Comparison of ENCODE assay signal across 21 cellular contexts in the genomic region with DNA sequence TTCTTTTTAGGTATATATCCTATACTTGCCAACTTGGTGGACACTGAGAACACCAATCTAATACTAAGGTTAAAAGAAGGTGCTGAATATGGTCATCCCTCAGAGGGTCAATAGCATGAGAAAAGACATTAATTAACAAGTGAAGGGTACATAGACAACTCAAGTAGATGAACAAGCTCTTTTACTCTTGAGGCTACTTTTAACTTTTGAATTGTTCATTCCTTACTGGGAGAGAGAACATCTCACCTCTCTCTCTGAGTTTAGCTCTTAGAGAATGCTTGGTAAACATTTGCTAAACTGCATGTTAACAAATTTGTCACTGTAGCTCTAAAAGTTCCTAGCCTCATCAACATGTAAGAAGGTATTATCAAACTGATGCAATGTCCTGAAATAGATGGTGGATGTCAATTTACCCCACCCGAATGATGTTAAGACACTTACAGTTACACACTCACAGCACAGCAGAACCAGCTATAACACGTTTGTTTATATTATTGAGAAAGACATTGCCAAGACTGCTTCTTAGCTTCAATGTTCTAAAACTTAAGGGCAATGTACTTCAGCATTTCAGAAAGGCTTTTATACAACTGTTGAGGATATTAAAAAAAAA. TPM values are rescaled to one million over a fixed set of nuclear protein-coding genes. Genes with fewer than 3 reads are reported as not detected.
A peak's percentile ranks its signal among the peaks of the same experiment; 100 is the strongest.
DNase-seq lines count a peak whose midpoint lies in the region; ATAC-seq and TF ChIP-seq lines count a peak whose summit lies in the region.
"Had no signal": no experiment of that assay in that cellular context is flagged by ENCODE, and none has a peak within 500 bp of the region (broad histone marks: within the 10 kb centered on the region; RNA-seq: fewer than 3 reads in every experiment).

No MANE protein-coding gene starts in this region.

- RAD21 ChIA-PET in HCT116 (lab: Charles Lee; ENCODE audit: low non-redundant PET in 1 of 2, low total read pairs in 2 of 2, uncharacterized antibody in 2 of 2, unreplicated experiment in 2 of 2): no interaction called here

- H2AFZ ChIP-seq in HCT116 (ENCODE audit: low read depth, low read length, poor library complexity, severe bottlenecking): no peak overlapping the region

- no peak for TF ChIP-seq POLR2A in HCT116 (IDR thresholded peaks at IDR 0.05; ENCODE audit: borderline replicate concordance, extremely low read depth, insufficient read depth, insufficient read length)

- H3K9me3 ChIP-seq in HCT116 (ENCODE audit: control insufficient read depth in 1 of 2, insufficient read depth in 1 of 2, low read depth in 1 of 2, low read length in 2 of 2) (no peaks in the 10 kb centered on the region), left ventricle myocardium inferior (replicated peaks) (no peaks in the 10 kb centered on the region)
- H3K9me3 ChIP-seq: Caco-2, SJSA1 had no signal

- DNase-seq in DMS53 (lab: John Stamatoyannopoulos, UW): peak; percentile 9
- no peak for DNase-seq in DMS53 treated with DMSO at 0.1 percent for 48 hours (lab: John Stamatoyannopoulos, UW; ENCODE audit: unreplicated experiment)
- DNase-seq in HCT116 (ENCODE audit: low read depth, low spot score): peak; percentile 8
- peak; percentile 13 for DNase-seq in astrocyte of the spinal cord (ENCODE audit: low read depth, low spot score)
- DNase-seq in fibroblast of the aortic adventitia (ENCODE audit: low read depth): peak; percentile 61
- no peak for DNase-seq in NOMO-1 (lab: John Stamatoyannopoulos, UW; ENCODE audit: unreplicated experiment in 2 of 2)
- DNase-seq in left ventricle myocardium inferior: no peak
- DNase-seq: activated CD4-positive, CD25-positive, alpha-beta regulatory T cell; activated naive CD4-positive, alpha-beta T cell treated with anti-CD3 and anti-CD28 coated beads, Interleukin-2, amount 50 U/mL, for 16 hours; activated T-cell treated with anti-CD3 and anti-CD28 coated beads, Interleukin-2, amount 50 U/mL, for 4 hours; Caco-2; kidney glomerular epithelial cell; MM.1S; naive thymus-derived CD8-positive, alpha-beta T cell; NCI-H146; NCI-H2227 treated with DMSO at 0.1 percent for 48 hours; stimulated activated CD4-positive, alpha-beta T cell treated with anti-CD3 and anti-CD28 coated beads, Interleukin-12 subunit alpha, Interleukin-12 subunit beta, amount 100 ng/mL, for 4 hours had no signal

- in situ Hi-C loops in astrocyte of the spinal cord (cut with HindIII; ENCODE audit: low sequenced_read_pairs): no loop called here

- H3K27ac ChIP-seq in HCT116 (ENCODE audit: low read depth, low read length): no peak overlapping the region
- H3K27ac ChIP-seq in left ventricle myocardium inferior (replicated peaks): no peak overlapping the region
- H3K27ac ChIP-seq: 22Rv1, SJSA1 had no signal

- H3K9ac ChIP-seq in HCT116 (ENCODE audit: low read length): no peak overlapping the region

- ATAC-seq in HCT116: no peak
- ATAC-seq in HG02981 (IDR thresholded peaks at IDR 0.05; ENCODE audit: unreplicated experiment): no peak
- ATAC-seq: activated T-cell treated with anti-CD3 and anti-CD28 coated beads, Interleukin-2, amount 50 U/mL, for 4 hours; naive thymus-derived CD8-positive, alpha-beta T cell; Panc1 had no signal

- H3K4me1 ChIP-seq in HCT116 (ENCODE audit: control insufficient read depth in 1 of 2, insufficient read depth in 2 of 2, low read length in 2 of 2) (no peaks in the 10 kb centered on the region), left ventricle myocardium inferior (no peaks in the 10 kb centered on the region)
- H3K4me1 ChIP-seq: Caco-2, SJSA1 had no signal

- BruUV-seq in HCT116 (replicated peaks; lab: Mats Ljungman, UMichigan): no TSS peak

- H3K27me3 ChIP-seq in HCT116 (ENCODE audit: insufficient read depth, low read length): no peaks in the 10 kb centered on the region
- no peaks in the 10 kb centered on the region for H3K27me3 ChIP-seq in left ventricle myocardium inferior (ENCODE audit: low read depth)
- H3K27me3 ChIP-seq: SJSA1 had no signal

- H3K4me3 ChIP-seq in HCT116 (replicated peaks in 1 of 2; ENCODE audit: low read depth in 1 of 2, low read length in 2 of 2) (no peak overlapping the region), astrocyte of the spinal cord (ENCODE audit: low read depth, low read length) (no peak overlapping the region), fibroblast of the aortic adventitia (ENCODE audit: low read depth, low read length) (no peak overlapping the region), left ventricle myocardium inferior (no peak overlapping the region)
- H3K4me3 ChIP-seq: SJSA1 had no signal

- H3K4me2 ChIP-seq in HCT116 (ENCODE audit: low read length): no peak overlapping the region

- TF ChIP-seq RAD21 in HCT116 (IDR thresholded peaks at IDR 0.05; ENCODE audit: low read depth): no peak

- no peaks in the 10 kb centered on the region for H3K9me2 ChIP-seq in HCT116 (ENCODE audit: insufficient read depth)

- H4K20me1 ChIP-seq in HCT116 (ENCODE audit: insufficient read depth): 0 out of 2 replicates have a peak, but pooled peaks cover 4% of the 10 kb centered on the region

- H3K79me2 ChIP-seq in HCT116 (ENCODE audit: insufficient read depth, low read length): no peaks in the 10 kb centered on the region

- TF ChIP-seq CTCF in HCT116 (IDR thresholded peaks at IDR 0.05 in 2 of 3, conservative IDR thresholded peaks at IDR 0.05 in 1 of 3; ENCODE audit: borderline replicate concordance in 1 of 3, insufficient read depth in 1 of 3, low read depth in 2 of 3, low read length in 2 of 3): no peak
- TF ChIP-seq CTCF in astrocyte of the spinal cord (IDR thresholded peaks at IDR 0.05; ENCODE audit: low read depth, low read length): no peak
- TF ChIP-seq CTCF in fibroblast of the aortic adventitia (IDR thresholded peaks at IDR 0.05; ENCODE audit: insufficient read depth, low read length): no peak
- no peak for TF ChIP-seq CTCF in left ventricle myocardium inferior (IDR thresholded peaks at IDR 0.05; ENCODE audit: borderline replicate concordance)

- CTCF ChIA-PET in HCT116 (lab: Charles Lee): no interaction called here

- H3K36me3 ChIP-seq in HCT116 (ENCODE audit: control insufficient read depth in 1 of 2, insufficient read depth in 2 of 2, low read length in 2 of 2): peaks cover 47 to 74% of the 10 kb centered on the region in 2 experiments
- H3K36me3 ChIP-seq in left ventricle myocardium inferior: peaks cover 94% of the 10 kb centered on the region

- intact Hi-C loops in HCT116 (cut with micrococcal nuclease): no loop called here
- intact Hi-C loops in left ventricle myocardium inferior (cut with micrococcal nuclease): no loop called here

- POLR2A ChIA-PET in HCT116 (lab: Charles Lee): interaction anchor here (1.0 kb wide), 1 partner anchor 41 kb away, joined by 3 read pairs; no protein-coding TSS in a partner anchor

TF ChIP-seq in HCT116, 20 proteins besides CTCF, POLR2A, EP300 and RAD21:
- peak; percentile 73; the same call in 1 of the 2 replicates for TF ChIP-seq CEBPB (IDR thresholded peaks at IDR 0.05; ENCODE audit: low read depth)
- TF ChIP-seq CBX3 (IDR thresholded peaks at IDR 0.05; ENCODE audit: low read depth): no peak

RNA-seq across cellular contexts. Expression of gene HEATR1, which starts 35.9 kb away (rescaled TPM):
- total RNA-seq in HCT116 (2021; ENCODE audit: unreplicated experiment): 68.3 TPM
- polyA plus RNA-seq in HCT116 (2012): 10.4 and 13.8 TPM in 2 replicates
- total RNA-seq in fibroblast of the aortic adventitia (ENCODE audit: low replicate concordance): 48.6 and 62.5 TPM in 2 replicates
- 12.8 TPM for total RNA-seq in left ventricle myocardium inferior

RNA-seq across cellular contexts. Expression of gene LGALS8, which starts 44.6 kb away (rescaled TPM):
- total RNA-seq in HCT116 (2021; ENCODE audit: unreplicated experiment) (30.7 TPM), fibroblast of the aortic adventitia (ENCODE audit: low replicate concordance) (58.4 and 64.8 TPM in 2 replicates), left ventricle myocardium inferior (76.5 TPM)
- polyA plus RNA-seq in HCT116 (2012): 20.8 and 31.3 TPM in 2 replicates

Comparison
In these comparisons a context has a peak if more than half of its experiments do, and no peak if none do; other contexts are left out.
1. DNase-seq: peak in DMS53 (single experiment), HCT116 (single experiment), astrocyte of the spinal cord (single experiment) and fibroblast of the aortic adventitia (single experiment); none in DMS53 treated with DMSO at 0.1 percent for 48 hours (single experiment), NOMO-1 (0 of 2) and left ventricle myocardium inferior (single experiment).